Comparison of ENCODE assay signal across 1 cellular context in genomic region chr14:64459737-64460136, GRCh38.
TF ChIP-seq lines count a peak whose summit lies in the region.

No MANE protein-coding gene starts in this region.

TF ChIP-seq in WTC11, 78 proteins besides CTCF, POLR2A, EP300 and RAD21 (continued from another document):
- no peak for TF ChIP-seq ATF6 (CRISPR knock-in tag; IDR thresholded peaks at IDR 0.05)
- TF ChIP-seq FOXP1 (CRISPR knock-in tag; IDR thresholded peaks at IDR 0.05; ENCODE audit: borderline replicate concordance): no peak
